30 cellular contexts compared by ENCODE assay signal in the genomic region with DNA sequence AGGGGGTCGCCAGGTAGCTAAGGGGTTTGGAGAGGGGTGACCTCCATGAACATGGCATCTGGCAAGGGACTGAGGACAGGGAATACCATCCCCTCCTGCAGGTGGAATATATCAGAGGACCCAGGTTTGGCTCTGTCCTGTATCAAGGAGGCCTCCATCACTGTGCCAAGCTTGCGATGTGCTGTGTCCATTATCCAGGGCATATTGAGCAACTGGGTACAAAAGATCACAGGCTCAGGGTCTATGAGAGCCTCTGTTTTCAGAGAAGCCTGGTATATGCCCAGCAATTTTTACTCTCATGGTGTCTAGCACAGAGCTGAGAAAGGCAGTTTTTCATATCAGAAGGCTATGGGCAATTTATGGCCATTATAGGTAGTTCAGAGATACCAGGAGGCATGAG. TPM values are rescaled to one million over a fixed set of nuclear protein-coding genes. Genes with fewer than 3 reads are reported as not detected.
DNase-seq lines count a peak whose midpoint lies in the region; ATAC-seq, FAIRE-seq and TF ChIP-seq lines count a peak whose summit lies in the region.
"Had no signal": no experiment of that assay in that cellular context is flagged by ENCODE, and none has a peak within 500 bp of the region (broad histone marks: within the 10 kb centered on the region; RNA-seq: fewer than 3 reads in every experiment).

No MANE protein-coding gene starts in this region.

- CTCF ChIA-PET in HepG2 (lab: Yijun Ruan, JAX; ENCODE audit: low intra/inter-chr PET ratio, low total read pairs): no interaction called here

- H3K9ac ChIP-seq in liver (ENCODE audit: low read depth in 1 of 2, low read length in 2 of 2): no peak overlapping the region
- no peak overlapping the region for H3K9ac ChIP-seq in HepG2 (ENCODE audit: insufficient read depth, low read depth, low read length)
- H3K9ac ChIP-seq: BLaER1 had no signal

- ATAC-seq in HepG2 (no peak), gastroesophageal sphincter (peak; percentile 25), GM21423 (IDR thresholded peaks at IDR 0.05; ENCODE audit: unreplicated experiment) (no peak), heart right ventricle (no peak)
- ATAC-seq: GM12878 had no signal

- TF ChIP-seq RAD21 in liver (IDR thresholded peaks at IDR 0.05) (no peak), HepG2 (CRISPR knock-in tag; IDR thresholded peaks at IDR 0.05) (no peak)

- H3K4me3 ChIP-seq in liver (ENCODE audit: low read depth in 1 of 3, low read length in 3 of 3) (no peak overlapping the region), HepG2 (replicated peaks in 1 of 3; ENCODE audit: insufficient read depth in 1 of 3, low read depth in 2 of 3, low read length in 3 of 3) (no peak overlapping the region), gastroesophageal sphincter (no peak overlapping the region), heart right ventricle (no peak overlapping the region)
- H3K4me3 ChIP-seq: BLaER1, GM12878 had no signal

- H3K27ac ChIP-seq in liver (ENCODE audit: low read depth in 1 of 2, low read length in 2 of 2) (no peak overlapping the region), HepG2 (ENCODE audit: extremely low read length, insufficient read depth, low read length) (no peak overlapping the region), gastroesophageal sphincter (no peak overlapping the region), heart right ventricle (no peak overlapping the region)
- H3K27ac ChIP-seq: 22Rv1, BLaER1 had no signal

- H2AFZ ChIP-seq in HepG2 (ENCODE audit: low read length): no peak overlapping the region

- H3K9me3 ChIP-seq in liver (ENCODE audit: control insufficient read depth in 4 of 4, low read length in 3 of 4): peaks cover 0 to 10% (median 2%) of the 10 kb centered on the region in 4 donors
- H3K9me3 ChIP-seq in HepG2 (ENCODE audit: low read length): no peaks in the 10 kb centered on the region
- no peaks in the 10 kb centered on the region for H3K9me3 ChIP-seq in gastroesophageal sphincter
- peaks cover 0 to 8% (median 0%) of the 10 kb centered on the region in 11 donors for H3K9me3 ChIP-seq in heart right ventricle
- H3K9me3 ChIP-seq: BE2C had no signal

- H3K4me2 ChIP-seq in HepG2 (ENCODE audit: low read depth, low read length): no peak overlapping the region
- H3K4me2 ChIP-seq: BLaER1 had no signal

- TF ChIP-seq CTCF in liver (IDR thresholded peaks at IDR 0.05; ENCODE audit: low read depth, low read length, missing input control): no peak
- no peak for TF ChIP-seq CTCF in HepG2 (CRISPR knock-in tag; IDR thresholded peaks at IDR 0.05)
- no peak for TF ChIP-seq CTCF in gastroesophageal sphincter (IDR thresholded peaks at IDR 0.05)
- no peak for TF ChIP-seq CTCF in heart right ventricle (IDR thresholded peaks at IDR 0.05)

- intact Hi-C loops in HepG2 (cut with micrococcal nuclease; ENCODE audit: unreplicated experiment) (no loop called here), heart right ventricle (cut with DNase I) (no loop called here)

- TF ChIP-seq EP300 in HepG2 (IDR thresholded peaks at IDR 0.05; ENCODE audit: low read depth in 2 of 2, low read length in 2 of 2) (no peak), HepG2 (CRISPR knock-in tag; IDR thresholded peaks at IDR 0.05; ENCODE audit: borderline replicate concordance) (no peak), gastroesophageal sphincter (IDR thresholded peaks at IDR 0.05) (no peak)

- no peaks in the 10 kb centered on the region for H4K20me1 ChIP-seq in HepG2 (ENCODE audit: insufficient read depth, low read length)
- H4K20me1 ChIP-seq: BLaER1 had no signal

- in situ Hi-C loops in HepG2 (cut with HindIII; ENCODE audit: extremely low pct_ligation_motif_present, low pct_unique_long_range_greater_than_20kb): no loop called here

- DNase-seq in HepG2 (ENCODE audit: low spot score) (no peak), heart right ventricle (no peak)
- DNase-seq: ACHN; BE2C; C1 segment of cervical spinal cord; CD4-positive, alpha-beta memory T cell; CD4-positive, CD25-positive, alpha-beta regulatory T cell; CD8-positive, alpha-beta memory T cell; COR-L47; DMS 273 treated with DMSO at 0.1 percent for 48 hours; DMS153; DMS53; DMS79; DND-41; EL; GDM1 had no signal

- WGBS in liver: 74% methylated on average over 2 of the region's 2 CpGs
- no CpG with 5 or more reads among the region's 2 CpGs for WGBS in HepG2 (ENCODE audit: low lambda C conversion rate)
- 100% methylated on average over 1 of the region's 2 CpGs; no CpG with 5 or more reads in 1 of the 2 donors for WGBS in gastroesophageal sphincter (ENCODE audit: low coverage in 1 of 2), 2 donors
- WGBS in heart right ventricle, 2 donors: 86 to 87% methylated on average over 2 of the region's 2 CpGs

- peaks cover 0 to 10% (median 0%) of the 10 kb centered on the region in 4 donors for H3K27me3 ChIP-seq in liver (ENCODE audit: control insufficient read depth in 4 of 4, insufficient read depth in 4 of 4, low read length in 3 of 4)
- H3K27me3 ChIP-seq in HepG2 (ENCODE audit: control insufficient read depth in 1 of 2, insufficient read depth in 2 of 2, low read length in 2 of 2): no peaks in the 10 kb centered on the region
- H3K27me3 ChIP-seq in gastroesophageal sphincter: no peaks in the 10 kb centered on the region
- peaks cover 0 to 13% (median 0%) of the 10 kb centered on the region in 7 donors for H3K27me3 ChIP-seq in heart right ventricle
- H3K27me3 ChIP-seq: BE2C, BLaER1 had no signal

- no TSS peak for BruUV-seq in HepG2 (replicated peaks; lab: Mats Ljungman, UMichigan)

- no peaks in the 10 kb centered on the region for H3K79me2 ChIP-seq in HepG2 (ENCODE audit: insufficient read depth, low read length)

- TF ChIP-seq POLR2A in HepG2 (IDR thresholded peaks at IDR 0.05; ENCODE audit: insufficient read depth in 1 of 2, low read depth in 2 of 2, low read length in 2 of 2) (no peak), gastroesophageal sphincter (IDR thresholded peaks at IDR 0.05) (no peak)

- H3K4me1 ChIP-seq in liver (ENCODE audit: control insufficient read depth in 4 of 4, insufficient read depth in 4 of 4, low read length in 3 of 4) (no peaks in the 10 kb centered on the region), HepG2 (ENCODE audit: insufficient read depth, low read length) (no peaks in the 10 kb centered on the region), gastroesophageal sphincter (no peaks in the 10 kb centered on the region), heart right ventricle (no peaks in the 10 kb centered on the region)
- H3K4me1 ChIP-seq: BE2C, BLaER1 had no signal

- POLR2A ChIA-PET in HepG2 (lab: Yijun Ruan, JAX): no interaction called here

- FAIRE-seq in HepG2 (lab: Jason Lieb, UNC): no peak
- FAIRE-seq: GM12878, GM12892, GM18507 had no signal

- no peaks in the 10 kb centered on the region for H3K36me3 ChIP-seq in liver (ENCODE audit: control insufficient read depth in 4 of 4, insufficient read depth in 3 of 4, low read depth in 1 of 4, low read length in 3 of 4)
- H3K36me3 ChIP-seq in HepG2 (replicated peaks in 1 of 2; ENCODE audit: control insufficient read depth in 1 of 2, insufficient read depth in 2 of 2, low read length in 2 of 2): no peaks in the 10 kb centered on the region
- H3K36me3 ChIP-seq in gastroesophageal sphincter: no peaks in the 10 kb centered on the region
- H3K36me3 ChIP-seq in heart right ventricle: no peaks in the 10 kb centered on the region
- H3K36me3 ChIP-seq: BE2C, BLaER1 had no signal

RNA-seq across cellular contexts. Expression of a gene that starts 16.6 kb away (rescaled TPM):
- under 1 TPM in 1 of 2 donors, not detected in 1; 0.89 TPM for total RNA-seq in liver
- not detected for polyA plus RNA-seq in liver
- total RNA-seq in HepG2 (2016; rRNA removed; fragmentation: Illumina TruSeq; extraction: Trizol): not detected in 2 replicates
- total RNA-seq in HepG2 (2016; cell fraction: cytosol; rRNA removed; fragmentation: Illumina TruSeq; extraction: Trizol; ENCODE audit: low read depth): not detected in 2 replicates
- not detected in 2 replicates for total RNA-seq in HepG2 (2016; cell fraction: insoluble cytoplasmic fraction; rRNA removed; fragmentation: Illumina TruSeq; extraction: Trizol)
- not detected in 2 replicates for total RNA-seq in HepG2 (2016; cell fraction: membrane; rRNA removed; fragmentation: Illumina TruSeq; extraction: Trizol)
- total RNA-seq in HepG2 (2016; cell fraction: nucleus; rRNA removed; fragmentation: Illumina TruSeq; extraction: Trizol): not detected in 2 replicates
- not detected in 2 replicates for polyA plus RNA-seq in HepG2 (2011; rRNA removed)
- not detected in 2 replicates for polyA plus RNA-seq in HepG2 (2011; cell fraction: cytosol; rRNA removed)
- polyA plus RNA-seq in HepG2 (2011; cell fraction: nucleus; rRNA removed): not detected in 2 replicates
- polyA plus RNA-seq in HepG2 (2012): not detected in 2 replicates
- not detected in 2 replicates for polyA plus RNA-seq in HepG2 (2016; cell fraction: cytosol; fragmentation: Illumina TruSeq; extraction: Trizol; ENCODE audit: low read depth)
- not detected in 2 replicates for polyA plus RNA-seq in HepG2 (2016; cell fraction: insoluble cytoplasmic fraction; fragmentation: Illumina TruSeq; extraction: Trizol; ENCODE audit: low read depth)
- not detected in 2 replicates for polyA plus RNA-seq in HepG2 (2016; cell fraction: membrane; fragmentation: Illumina TruSeq; extraction: Trizol; ENCODE audit: low read depth)
- not detected in 2 replicates for polyA plus RNA-seq in HepG2 (2016; cell fraction: nucleus; fragmentation: Illumina TruSeq; extraction: Trizol; ENCODE audit: insufficient read depth, low read depth)
- not detected in 2 replicates for polyA minus RNA-seq in HepG2 (2011; rRNA and poly(A)+ RNA removed; ENCODE audit: low replicate concordance)
- not detected in 2 replicates for polyA minus RNA-seq in HepG2 (2011; cell fraction: cytosol; rRNA and poly(A)+ RNA removed)
- not detected in 2 replicates for polyA minus RNA-seq in HepG2 (2011; cell fraction: nucleus; rRNA and poly(A)+ RNA removed)
- total RNA-seq in gastroesophageal sphincter: under 1 TPM in 2 of 4 donors, not detected in 2; 0.54 to 0.92 TPM
- under 1 TPM in 5 of 10 donors, not detected in 5; 0.23 to 0.33 (median 0.28) TPM for total RNA-seq in heart right ventricle
- polyA plus RNA-seq in heart right ventricle: under 1 TPM; 0.23 to 0.37 TPM
- total RNA-seq: A172; CD4-positive, alpha-beta memory T cell; CD4-positive, CD25-positive, alpha-beta regulatory T cell; CD8-positive, alpha-beta memory T cell; Daoy; G401; GM12878 had no signal
- polyA plus RNA-seq: AG04450; CD14-positive monocyte; CD4-positive, alpha-beta memory T cell; CD4-positive, CD25-positive, alpha-beta regulatory T cell; CD8-positive, alpha-beta memory T cell; GM12878 had no signal

RNA-seq across cellular contexts. Expression of a gene that starts 17.7 kb away (rescaled TPM):
- total RNA-seq in liver: 10 to 100 TPM in 1 of 2 donors, under 1 TPM in 1; 0.75 to 21.9 TPM
- 1 to 10 TPM; 1.9 to 6.1 TPM for polyA plus RNA-seq in liver
- 0.46 TPM in 2 replicates for total RNA-seq in HepG2 (2016; rRNA removed; fragmentation: Illumina TruSeq; extraction: Trizol)
- not detected in 2 replicates for total RNA-seq in HepG2 (2016; cell fraction: cytosol; rRNA removed; fragmentation: Illumina TruSeq; extraction: Trizol; ENCODE audit: low read depth)
- total RNA-seq in HepG2 (2016; cell fraction: insoluble cytoplasmic fraction; rRNA removed; fragmentation: Illumina TruSeq; extraction: Trizol): 0.30 and 0.51 TPM in 2 replicates
- 0.28 TPM in 1 of 2 replicates, not detected in the other for total RNA-seq in HepG2 (2016; cell fraction: membrane; rRNA removed; fragmentation: Illumina TruSeq; extraction: Trizol)
- 0.60 TPM in 1 of 2 replicates, not detected in the other for total RNA-seq in HepG2 (2016; cell fraction: nucleus; rRNA removed; fragmentation: Illumina TruSeq; extraction: Trizol)
- 0.54 TPM in 2 replicates for polyA plus RNA-seq in HepG2 (2011; rRNA removed)
- 0.39 and 0.97 TPM in 2 replicates for polyA plus RNA-seq in HepG2 (2011; cell fraction: cytosol; rRNA removed)
- polyA plus RNA-seq in HepG2 (2011; cell fraction: nucleus; rRNA removed): 0.18 and 0.43 TPM in 2 replicates
- 0.86 and 2.0 TPM in 2 replicates for polyA plus RNA-seq in HepG2 (2012)
- polyA plus RNA-seq in HepG2 (2016; cell fraction: cytosol; fragmentation: Illumina TruSeq; extraction: Trizol; ENCODE audit: low read depth): 0.16 TPM in 1 of 2 replicates, not detected in the other
- 0.81 TPM in 1 of 2 replicates, not detected in the other for polyA plus RNA-seq in HepG2 (2016; cell fraction: insoluble cytoplasmic fraction; fragmentation: Illumina TruSeq; extraction: Trizol; ENCODE audit: low read depth)
- not detected in 2 replicates for polyA plus RNA-seq in HepG2 (2016; cell fraction: membrane; fragmentation: Illumina TruSeq; extraction: Trizol; ENCODE audit: low read depth)
- not detected in 2 replicates for polyA plus RNA-seq in HepG2 (2016; cell fraction: nucleus; fragmentation: Illumina TruSeq; extraction: Trizol; ENCODE audit: insufficient read depth, low read depth)
- not detected in 2 replicates for polyA minus RNA-seq in HepG2 (2011; rRNA and poly(A)+ RNA removed; ENCODE audit: low replicate concordance)
- not detected in 2 replicates for polyA minus RNA-seq in HepG2 (2011; cell fraction: cytosol; rRNA and poly(A)+ RNA removed)
- 0.77 and 1.4 TPM in 2 replicates for polyA minus RNA-seq in HepG2 (2011; cell fraction: nucleus; rRNA and poly(A)+ RNA removed)
- 10 to 100 TPM in 1 of 4 donors, 1 to 10 TPM in 3; 2.3 to 24.5 (median 5.4) TPM for total RNA-seq in gastroesophageal sphincter
- total RNA-seq in heart right ventricle: 1 to 10 TPM in 6 of 10 donors, under 1 TPM in 3, not detected in 1; 0.65 to 5.4 (median 1.9) TPM
- 1 to 10 TPM in 1 of 2 donors, under 1 TPM in 1; 0.37 to 3.4 TPM for polyA plus RNA-seq in heart right ventricle

RNA-seq across cellular contexts. Expression of a gene that starts 36.9 kb away (rescaled TPM):
- 1 to 10 TPM in 1 of 2 donors, under 1 TPM in 1; 0.59 to 1.1 TPM for total RNA-seq in liver
- polyA plus RNA-seq in liver: under 1 TPM; 0.49 to 0.54 TPM
- total RNA-seq in HepG2 (2016; rRNA removed; fragmentation: Illumina TruSeq; extraction: Trizol): not detected in 2 replicates
- not detected in 2 replicates for total RNA-seq in HepG2 (2016; cell fraction: cytosol; rRNA removed; fragmentation: Illumina TruSeq; extraction: Trizol; ENCODE audit: low read depth)
- total RNA-seq in HepG2 (2016; cell fraction: insoluble cytoplasmic fraction; rRNA removed; fragmentation: Illumina TruSeq; extraction: Trizol): not detected in 2 replicates
- not detected in 2 replicates for total RNA-seq in HepG2 (2016; cell fraction: membrane; rRNA removed; fragmentation: Illumina TruSeq; extraction: Trizol)
- not detected in 2 replicates for total RNA-seq in HepG2 (2016; cell fraction: nucleus; rRNA removed; fragmentation: Illumina TruSeq; extraction: Trizol)
- polyA plus RNA-seq in HepG2 (2011; rRNA removed): not detected in 2 replicates
- polyA plus RNA-seq in HepG2 (2011; cell fraction: cytosol; rRNA removed): not detected in 2 replicates
- not detected in 2 replicates for polyA plus RNA-seq in HepG2 (2011; cell fraction: nucleus; rRNA removed)
- not detected in 2 replicates for polyA plus RNA-seq in HepG2 (2012)
- not detected in 2 replicates for polyA plus RNA-seq in HepG2 (2016; cell fraction: cytosol; fragmentation: Illumina TruSeq; extraction: Trizol; ENCODE audit: low read depth)
- not detected in 2 replicates for polyA plus RNA-seq in HepG2 (2016; cell fraction: insoluble cytoplasmic fraction; fragmentation: Illumina TruSeq; extraction: Trizol; ENCODE audit: low read depth)
- polyA plus RNA-seq in HepG2 (2016; cell fraction: membrane; fragmentation: Illumina TruSeq; extraction: Trizol; ENCODE audit: low read depth): not detected in 2 replicates
- polyA plus RNA-seq in HepG2 (2016; cell fraction: nucleus; fragmentation: Illumina TruSeq; extraction: Trizol; ENCODE audit: insufficient read depth, low read depth): not detected in 2 replicates
- not detected in 2 replicates for polyA minus RNA-seq in HepG2 (2011; rRNA and poly(A)+ RNA removed; ENCODE audit: low replicate concordance)
- not detected in 2 replicates for polyA minus RNA-seq in HepG2 (2011; cell fraction: cytosol; rRNA and poly(A)+ RNA removed)
- not detected in 2 replicates for polyA minus RNA-seq in HepG2 (2011; cell fraction: nucleus; rRNA and poly(A)+ RNA removed)
- total RNA-seq in gastroesophageal sphincter: 10 to 100 TPM in 3 of 4 donors, 1 to 10 TPM in 1; 10.0 to 20.5 (median 13.6) TPM
- 1 to 10 TPM; 2.0 to 5.3 (median 3.6) TPM for total RNA-seq in heart right ventricle
- polyA plus RNA-seq in heart right ventricle: 1 to 10 TPM; 3.2 to 5.6 TPM
- total RNA-seq: A673; CD4-positive, alpha-beta memory T cell; CD4-positive, CD25-positive, alpha-beta regulatory T cell; CD8-positive, alpha-beta memory T cell; GM12878 had no signal
- polyA plus RNA-seq: CD14-positive monocyte; CD4-positive, alpha-beta memory T cell; CD8-positive, alpha-beta memory T cell; GM12878 had no signal

RNA-seq across cellular contexts. Expression of a gene that starts 38.2 kb away (rescaled TPM):
- 100 to 1,000 TPM in 1 of 2 donors, 10 to 100 TPM in 1; 11.9 to 109 TPM for total RNA-seq in liver
- polyA plus RNA-seq in liver: 10 to 100 TPM; 16.5 to 23.9 TPM
- total RNA-seq in HepG2 (2016; rRNA removed; fragmentation: Illumina TruSeq; extraction: Trizol): 40.8 and 60.5 TPM in 2 replicates
- total RNA-seq in HepG2 (2016; cell fraction: cytosol; rRNA removed; fragmentation: Illumina TruSeq; extraction: Trizol; ENCODE audit: low read depth): 13.3 and 13.6 TPM in 2 replicates
- total RNA-seq in HepG2 (2016; cell fraction: insoluble cytoplasmic fraction; rRNA removed; fragmentation: Illumina TruSeq; extraction: Trizol): 40.2 and 68.3 TPM in 2 replicates
- total RNA-seq in HepG2 (2016; cell fraction: membrane; rRNA removed; fragmentation: Illumina TruSeq; extraction: Trizol): 25.7 and 27.8 TPM in 2 replicates
- 16.3 and 17.0 TPM in 2 replicates for total RNA-seq in HepG2 (2016; cell fraction: nucleus; rRNA removed; fragmentation: Illumina TruSeq; extraction: Trizol)
- 12.7 and 20.0 TPM in 2 replicates for polyA plus RNA-seq in HepG2 (2011; rRNA removed)
- 6.7 and 14.0 TPM in 2 replicates for polyA plus RNA-seq in HepG2 (2011; cell fraction: cytosol; rRNA removed)
- polyA plus RNA-seq in HepG2 (2011; cell fraction: nucleus; rRNA removed): 1.8 and 3.1 TPM in 2 replicates
- polyA plus RNA-seq in HepG2 (2012): 31.9 and 55.7 TPM in 2 replicates
- 12.4 and 13.5 TPM in 2 replicates for polyA plus RNA-seq in HepG2 (2016; cell fraction: cytosol; fragmentation: Illumina TruSeq; extraction: Trizol; ENCODE audit: low read depth)
- 76.0 and 88.5 TPM in 2 replicates for polyA plus RNA-seq in HepG2 (2016; cell fraction: insoluble cytoplasmic fraction; fragmentation: Illumina TruSeq; extraction: Trizol; ENCODE audit: low read depth)
- polyA plus RNA-seq in HepG2 (2016; cell fraction: membrane; fragmentation: Illumina TruSeq; extraction: Trizol; ENCODE audit: low read depth): 25.8 and 26.0 TPM in 2 replicates
- 25.8 and 26.9 TPM in 2 replicates for polyA plus RNA-seq in HepG2 (2016; cell fraction: nucleus; fragmentation: Illumina TruSeq; extraction: Trizol; ENCODE audit: insufficient read depth, low read depth)
- 1.7 and 2.6 TPM in 2 replicates for polyA minus RNA-seq in HepG2 (2011; rRNA and poly(A)+ RNA removed; ENCODE audit: low replicate concordance)
- 8.1 and 9.1 TPM in 2 replicates for polyA minus RNA-seq in HepG2 (2011; cell fraction: cytosol; rRNA and poly(A)+ RNA removed)
- 5.2 and 6.5 TPM in 2 replicates for polyA minus RNA-seq in HepG2 (2011; cell fraction: nucleus; rRNA and poly(A)+ RNA removed)
- total RNA-seq in gastroesophageal sphincter: 10 to 100 TPM; 48.9 to 84.0 (median 64.4) TPM
- total RNA-seq in heart right ventricle: 10 to 100 TPM; 39.2 to 56.6 (median 51.9) TPM
- 10 to 100 TPM; 39.6 to 45.0 TPM for polyA plus RNA-seq in heart right ventricle
